In the genomic region with DNA sequence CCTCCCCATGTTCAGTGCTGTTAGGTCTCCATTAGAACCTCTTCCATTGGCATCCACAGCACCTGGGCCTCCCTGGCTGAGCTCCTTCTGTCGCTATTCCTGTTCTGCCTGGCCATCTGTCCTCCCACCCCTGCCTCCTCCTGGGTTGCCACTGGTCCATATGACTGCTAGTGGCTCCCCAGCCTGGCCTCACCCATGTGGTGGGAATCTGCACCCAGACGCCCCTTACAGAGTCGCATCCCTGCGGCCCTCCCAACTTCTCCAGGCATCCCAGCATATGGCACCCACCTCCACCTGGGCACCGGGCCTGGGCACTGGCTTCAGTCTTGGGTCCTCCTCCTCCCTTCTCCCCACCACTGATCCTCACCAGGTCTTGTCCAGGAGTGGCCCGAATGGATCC, we compare ENCODE assay signal across 18 cellular contexts. TPM values are rescaled to one million over a fixed set of nuclear protein-coding genes. Genes with fewer than 3 reads are reported as not detected.
DNase-seq lines count a peak whose midpoint lies in the region; ATAC-seq, FAIRE-seq and TF ChIP-seq lines count a peak whose summit lies in the region.
"Had no signal": no experiment of that assay in that cellular context is flagged by ENCODE, and none has a peak within 500 bp of the region (broad histone marks: within the 10 kb centered on the region; RNA-seq: fewer than 3 reads in every experiment).

No MANE protein-coding gene starts in this region.

- H3K27ac Mint-ChIP-seq in activated CD8-positive, alpha-beta T cell treated with anti-CD3 and anti-CD28 coated beads for 36 hours = peak overlapping the region; percentile 65
- H3K27ac Mint-ChIP-seq in immature natural killer cell = peak overlapping the region in 5 of 6 donors; percentile 58 to 82 (median 76)
- H3K27ac Mint-ChIP-seq: GM23338 had no signal

- H3K36me3 Mint-ChIP-seq in activated CD8-positive, alpha-beta T cell treated with anti-CD3 and anti-CD28 coated beads for 36 hours (ENCODE audit: low read depth) = peaks cover 61% of the 10 kb centered on the region
- H3K36me3 Mint-ChIP-seq in immature natural killer cell = peaks cover 31 to 58% (median 35%) of the 10 kb centered on the region in 3 donors

- H3K9me3 ChIP-seq in right cardiac atrium (ENCODE audit: control insufficient read depth, low read length) (no peaks in the 10 kb centered on the region), vagina (no peaks in the 10 kb centered on the region)
- H3K9me3 ChIP-seq: colonic mucosa, thyroid gland had no signal

- 95% methylated on average over 6 of the region's 6 CpGs for WGBS in right cardiac atrium

- DNase-seq in Right ventricle myocardium inferior (ENCODE audit: missing footprints) = peak; percentile 61
- no peak for DNase-seq in right cardiac atrium
- no peak for DNase-seq in activated CD8-positive, alpha-beta T cell treated with anti-CD3 and anti-CD28 coated beads for 36 hours
- no peak for DNase-seq in immature natural killer cell
- DNase-seq in vagina (ENCODE audit: extremely low spot score in 2 of 2) = peak in 1 of 2 donors; percentile 72
- DNase-seq in urothelium cell line (ENCODE audit: low spot score) = no peak
- DNase-seq: colonic mucosa, EL, KG1, mesendoderm, NCI-H187, NCI-H526, T-helper 9 cell, thyroid gland had no signal

- peaks cover 0 to 46% of the 10 kb centered on the region in 2 donors for H3K36me3 ChIP-seq in vagina

- no peak for TF ChIP-seq CTCF in activated CD8-positive, alpha-beta T cell treated with anti-CD3 and anti-CD28 coated beads for 36 hours (IDR thresholded peaks at IDR 0.05)
- TF ChIP-seq CTCF in vagina (IDR thresholded peaks at IDR 0.05) = no peak

- H3K9me3 Mint-ChIP-seq in activated CD8-positive, alpha-beta T cell treated with anti-CD3 and anti-CD28 coated beads for 36 hours = no peaks in the 10 kb centered on the region
- no peaks in the 10 kb centered on the region for H3K9me3 Mint-ChIP-seq in immature natural killer cell
- H3K9me3 Mint-ChIP-seq: GM23338 had no signal

- H3K27ac ChIP-seq in right cardiac atrium (ENCODE audit: low read length) (no peak overlapping the region), vagina (peak overlapping the region; percentile 95)
- H3K27ac ChIP-seq: colonic mucosa had no signal

- peaks cover 10% of the 10 kb centered on the region for H3K4me1 ChIP-seq in right cardiac atrium (ENCODE audit: control insufficient read depth, insufficient read depth, low read length)
- peaks cover 56% of the 10 kb centered on the region for H3K4me1 ChIP-seq in vagina

- H3K4me3 ChIP-seq in right cardiac atrium (ENCODE audit: low read length) (no peak overlapping the region), vagina (no peak overlapping the region)
- H3K4me3 ChIP-seq: colonic mucosa, GM23338, thyroid gland had no signal

- ATAC-seq in Right ventricle myocardium inferior (no peak), right cardiac atrium (no peak), GM18861 (IDR thresholded peaks at IDR 0.05; ENCODE audit: unreplicated experiment) (no peak), GM18519 (IDR thresholded peaks at IDR 0.05; ENCODE audit: low FRiP score, unreplicated experiment) (no peak)
- ATAC-seq in activated CD8-positive, alpha-beta T cell treated with anti-CD3 and anti-CD28 coated beads for 36 hours = no peak
- ATAC-seq: GM23338 had no signal

- H3K4me3 Mint-ChIP-seq in activated CD8-positive, alpha-beta T cell treated with anti-CD3 and anti-CD28 coated beads for 36 hours = no peak overlapping the region
- H3K4me3 Mint-ChIP-seq in immature natural killer cell = peak overlapping the region in 1 of 5 donors; percentile 21
- H3K4me3 Mint-ChIP-seq: GM23338 had no signal

- peaks cover 58% of the 10 kb centered on the region for H3K4me1 Mint-ChIP-seq in activated CD8-positive, alpha-beta T cell treated with anti-CD3 and anti-CD28 coated beads for 36 hours (ENCODE audit: low read depth)
- peaks cover 55 to 72% of the 10 kb centered on the region in 2 donors for H3K4me1 Mint-ChIP-seq in immature natural killer cell

- no peaks in the 10 kb centered on the region for H3K27me3 Mint-ChIP-seq in activated CD8-positive, alpha-beta T cell treated with anti-CD3 and anti-CD28 coated beads for 36 hours
- peaks cover 0 to 4% (median 1%) of the 10 kb centered on the region in 3 donors for H3K27me3 Mint-ChIP-seq in immature natural killer cell (ENCODE audit: low read depth in 3 of 3)

- FAIRE-seq in urothelium cell line (lab: Jason Lieb, UNC) = no peak
- FAIRE-seq: RCC 7860 had no signal

- H3K27me3 ChIP-seq in right cardiac atrium (ENCODE audit: control insufficient read depth, insufficient read depth) (no peaks in the 10 kb centered on the region), vagina (no peaks in the 10 kb centered on the region)
- H3K27me3 ChIP-seq: colonic mucosa, thyroid gland had no signal

- no peak for TF ChIP-seq POLR2A in vagina (IDR thresholded peaks at IDR 0.05)

- POLR2A ChIA-PET in activated CD8-positive, alpha-beta T cell treated with anti-CD3 and anti-CD28 coated beads for 36 hours (lab: Charles Lee) = interaction anchor here (0.6 to 1.1 kb wide), 2 partner anchors 8 to 933 kb away, joined by 3 to 4 read pairs; no protein-coding TSS in a partner anchor

- CTCF ChIA-PET in activated CD8-positive, alpha-beta T cell treated with anti-CD3 and anti-CD28 coated beads for 36 hours (lab: Charles Lee) = no interaction called here

- intact Hi-C loops in Right ventricle myocardium inferior (cut with DNase I) = no loop called here
- intact Hi-C loops in right cardiac atrium (cut with DNase I) = no loop called here
- intact Hi-C loops in activated CD8-positive, alpha-beta T cell treated with anti-CD3 and anti-CD28 coated beads for 36 hours (cut with micrococcal nuclease) = no loop called here
- intact Hi-C loops in vagina (cut with DNase I) = no loop called here

RNA-seq across cellular contexts. Expression of gene CDC25B, which starts 7.7 kb away (rescaled TPM):
- total RNA-seq in Right ventricle myocardium inferior (10.1 TPM), right cardiac atrium (10 to 100 TPM in 3 of 4 donors, 1 to 10 TPM in 1; 10.0 to 12.2 (median 11.4) TPM), vagina (26.5 TPM)
- polyA plus RNA-seq in right cardiac atrium (7.9 TPM), immature natural killer cell (10 to 100 TPM; 25.3 to 42.0 (median 29.0) TPM)
- total RNA-seq in activated CD8-positive, alpha-beta T cell treated with anti-CD3 and anti-CD28 coated beads for 36 hours = 10 to 100 TPM; 66.9 to 67.1 TPM

RNA-seq across cellular contexts. Expression of gene AP5S1, which starts 16.5 kb away (rescaled TPM):
- total RNA-seq in Right ventricle myocardium inferior (9.8 TPM), right cardiac atrium (10 to 100 TPM; 12.3 to 17.2 (median 13.5) TPM), vagina (6.1 TPM)
- polyA plus RNA-seq in right cardiac atrium (12.5 TPM), immature natural killer cell (10 to 100 TPM; 16.3 to 23.1 (median 17.4) TPM)
- 1 to 10 TPM; 7.4 to 8.6 TPM for total RNA-seq in activated CD8-positive, alpha-beta T cell treated with anti-CD3 and anti-CD28 coated beads for 36 hours

RNA-seq across cellular contexts. Expression of gene CENPB, which starts 17.3 kb away (rescaled TPM):
- 68.2 TPM for total RNA-seq in Right ventricle myocardium inferior
- total RNA-seq in right cardiac atrium = 10 to 100 TPM; 63.9 to 92.7 (median 72.1) TPM
- 67.4 TPM for polyA plus RNA-seq in right cardiac atrium
- total RNA-seq in activated CD8-positive, alpha-beta T cell treated with anti-CD3 and anti-CD28 coated beads for 36 hours = 10 to 100 TPM; 35.0 to 35.4 TPM
- 1 to 10 TPM; 1.0 to 1.7 (median 1.1) TPM for polyA plus RNA-seq in immature natural killer cell
- 62.9 TPM for total RNA-seq in vagina

RNA-seq across cellular contexts. Expression of gene SPEF1, which starts 22.6 kb away (rescaled TPM):
- total RNA-seq in Right ventricle myocardium inferior (0.14 TPM), right cardiac atrium (under 1 TPM in 1 of 4 donors, not detected in 3; 0.50 TPM), vagina (not detected)
- polyA plus RNA-seq in right cardiac atrium (0.07 TPM), immature natural killer cell (not detected)
- total RNA-seq in activated CD8-positive, alpha-beta T cell treated with anti-CD3 and anti-CD28 coated beads for 36 hours = under 1 TPM in 1 of 2 experiments, not detected in 1; 0.23 TPM
- total RNA-seq: colonic mucosa had no signal

RNA-seq across cellular contexts. Expression of gene ADISSP, which starts 36.3 kb away (rescaled TPM):
- total RNA-seq in Right ventricle myocardium inferior = 14.6 TPM
- total RNA-seq in right cardiac atrium = 10 to 100 TPM; 11.7 to 13.7 (median 12.1) TPM
- 12.6 TPM for polyA plus RNA-seq in right cardiac atrium
- total RNA-seq in activated CD8-positive, alpha-beta T cell treated with anti-CD3 and anti-CD28 coated beads for 36 hours = 10 to 100 TPM; 62.5 to 66.6 TPM
- 10 to 100 TPM; 16.4 to 27.5 (median 16.6) TPM for polyA plus RNA-seq in immature natural killer cell
- total RNA-seq in vagina = 16.0 TPM
